In the genomic region with DNA sequence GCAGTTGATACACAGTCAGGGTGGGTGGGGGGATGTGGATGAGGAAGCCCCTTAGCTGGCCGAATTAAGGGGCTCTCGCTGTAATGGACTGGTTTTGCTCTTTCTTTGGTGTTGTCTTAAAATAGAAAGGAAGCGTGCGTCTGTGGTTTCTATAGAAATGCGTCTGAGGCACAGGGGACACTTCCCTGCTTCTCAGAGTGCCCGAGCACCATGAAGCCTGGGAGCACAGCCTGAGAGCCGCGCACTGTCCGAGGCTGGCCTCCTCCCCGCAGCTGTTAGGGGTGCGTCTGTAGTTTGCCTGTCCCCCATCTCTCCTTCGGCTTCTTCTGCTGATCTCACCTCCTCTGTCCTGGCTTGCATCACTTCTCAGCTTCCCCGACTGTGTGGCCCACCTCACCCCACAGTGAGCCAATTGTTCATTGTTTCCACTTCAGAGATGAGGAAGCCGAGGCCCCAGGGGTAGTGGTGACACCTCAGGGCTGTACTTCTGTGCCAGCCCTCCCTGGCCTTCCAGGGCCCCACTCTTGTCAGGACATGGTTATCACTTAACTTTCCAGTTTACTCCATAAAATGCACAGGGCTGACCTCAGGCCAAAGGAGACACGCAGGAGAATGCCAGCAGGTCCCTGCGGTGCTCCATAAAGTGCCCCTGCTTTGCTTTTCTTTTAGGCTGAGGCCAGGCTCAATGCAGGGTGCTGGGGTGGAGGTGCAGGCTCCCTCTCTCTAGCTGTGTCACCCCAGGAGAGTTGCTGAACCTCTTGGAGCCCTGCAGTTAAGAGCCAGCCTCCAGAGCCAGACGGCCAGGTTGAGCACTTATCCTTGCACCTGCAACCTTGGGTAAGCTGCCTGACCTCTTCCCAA, we compare ENCODE assay signal across 22 cellular contexts.
DNase-seq lines count a peak whose midpoint lies in the region; ATAC-seq and TF ChIP-seq lines count a peak whose summit lies in the region.
"Had no signal": no experiment of that assay in that cellular context is flagged by ENCODE, and none has a peak within 500 bp of the region (broad histone marks: within the 10 kb centered on the region; RNA-seq: fewer than 3 reads in every experiment).

No MANE protein-coding gene starts in this region.

- H3K4me1 ChIP-seq in neural progenitor cell: no peaks in the 10 kb centered on the region
- H3K4me1 ChIP-seq: adrenal gland, HAP-1 had no signal

- peak; percentile 5 for DNase-seq in T-helper 2 cell treated with Interferon-gamma antibody and Interleukin-4, amounts not matched to agents 5 μg/mL and 100 μg/mL, for 36 hours (ENCODE audit: low spot score)
- DNase-seq in T-helper 2 cell (no peak), neural progenitor cell (ENCODE audit: low spot score) (no peak), GM10248 (ENCODE audit: extremely low spot score) (no peak), kidney tubule cell (ENCODE audit: low spot score) (no peak)
- DNase-seq in stimulated activated CD4-positive, alpha-beta T cell treated with anti-CD3 and anti-CD28 coated beads, TNF-alpha, amount 100 ng/mL, for 48 hours (ENCODE audit: low read depth in 3 of 3): peak in 2 of 3 donors; percentile 20 to 34
- no peak for DNase-seq in stimulated activated CD4-positive, alpha-beta T cell treated with anti-CD3 and anti-CD28 coated beads, Interleukin-4, amount 100 ng/mL, for 24 hours
- DNase-seq: 8988T, adrenal gland, erythroblast, KG1, NCI-H1092 treated with DMSO at 0.1 percent for 48 hours, NCI-H526 treated with DMSO at 0.1 percent for 48 hours, nephron progenitor cell, SIG-M5 had no signal

- POLR2A ChIA-PET in GM10248 (lab: Yijun Ruan, JAX): no interaction called here

- H4K20me1 ChIP-seq in neural progenitor cell (ENCODE audit: low read depth): no peaks in the 10 kb centered on the region

- H3K36me3 ChIP-seq in neural progenitor cell: no peaks in the 10 kb centered on the region
- H3K36me3 ChIP-seq: adrenal gland, cardiac muscle cell, HAP-1 had no signal

- no peaks in the 10 kb centered on the region for H3K79me2 ChIP-seq in neural progenitor cell (ENCODE audit: low read depth)

- no peaks in the 10 kb centered on the region for H3K36me3 Mint-ChIP-seq in T-helper 2 cell treated with Interferon-gamma antibody and Interleukin-4, amounts not matched to agents 5 μg/mL and 100 μg/mL, for 36 hours (ENCODE audit: low read depth)
- peaks cover 10% of the 10 kb centered on the region for H3K36me3 Mint-ChIP-seq in neural progenitor cell
- H3K36me3 Mint-ChIP-seq: mesothelial cell of epicardium, WTC11 had no signal

- H3K27me3 Mint-ChIP-seq in T-helper 2 cell treated with Interferon-gamma antibody and Interleukin-4, amounts not matched to agents 5 μg/mL and 100 μg/mL, for 36 hours (ENCODE audit: low read depth): no peaks in the 10 kb centered on the region
- H3K27me3 Mint-ChIP-seq in neural progenitor cell (ENCODE audit: insufficient read depth, low read depth): peaks cover 11% of the 10 kb centered on the region
- H3K27me3 Mint-ChIP-seq: B cell had no signal

- no peak overlapping the region for H3K4me3 ChIP-seq in neural progenitor cell
- H3K4me3 ChIP-seq: adrenal gland, cardiac muscle cell, HAP-1 had no signal

- no peaks in the 10 kb centered on the region for H3F3A ChIP-seq in neural progenitor cell (ENCODE audit: low read depth)

- H3K27ac ChIP-seq in neural progenitor cell: no peak overlapping the region
- H3K27ac ChIP-seq: adrenal gland, cardiac muscle cell had no signal

- TF ChIP-seq CTCF in neural progenitor cell (IDR thresholded peaks at IDR 0.05) (no peak), GM10248 (IDR thresholded peaks at IDR 0.05; ENCODE audit: control extremely low read depth, extremely low read depth, low read depth, missing control alignments) (no peak)

- no peak overlapping the region for H2AFZ ChIP-seq in neural progenitor cell (replicated peaks)

- H3K27ac Mint-ChIP-seq in T-helper 2 cell treated with Interferon-gamma antibody and Interleukin-4, amounts not matched to agents 5 μg/mL and 100 μg/mL, for 36 hours: no peak overlapping the region
- peak overlapping the region; percentile 8 for H3K27ac Mint-ChIP-seq in neural progenitor cell
- H3K27ac Mint-ChIP-seq: B cell; mesothelial cell of epicardium; T-helper 1 cell treated with Interleukin-12 subunit alpha and Interleukin-12 subunit beta and Interleukin-4 antibody, amounts not matched to agents 30 μg/mL and 1 μg/mL, for 36 hours; WTC11 had no signal

- no peaks in the 10 kb centered on the region for H3K27me3 ChIP-seq in neural progenitor cell
- H3K27me3 ChIP-seq: adrenal gland, cardiac muscle cell had no signal

- H3K9me3 ChIP-seq in neural progenitor cell (ENCODE audit: low read depth): no peaks in the 10 kb centered on the region
- H3K9me3 ChIP-seq: adrenal gland, HAP-1 had no signal

- ATAC-seq in HG02852 (IDR thresholded peaks at IDR 0.05; ENCODE audit: unreplicated experiment): no peak
- ATAC-seq: WTC11 had no signal

- H3K9ac ChIP-seq in neural progenitor cell: no peak overlapping the region

- CTCF ChIA-PET in GM10248 (lab: Yijun Ruan, JAX): no interaction called here

- H3K4me1 Mint-ChIP-seq in T-helper 2 cell treated with Interferon-gamma antibody and Interleukin-4, amounts not matched to agents 5 μg/mL and 100 μg/mL, for 36 hours (ENCODE audit: low read depth): no peaks in the 10 kb centered on the region
- H3K4me1 Mint-ChIP-seq in neural progenitor cell: peaks cover 38% of the 10 kb centered on the region
- H3K4me1 Mint-ChIP-seq: mesothelial cell of epicardium had no signal

- H3K4me2 ChIP-seq in neural progenitor cell: no peak overlapping the region

- no peaks in the 10 kb centered on the region for H3K9me3 Mint-ChIP-seq in T-helper 2 cell treated with Interferon-gamma antibody and Interleukin-4, amounts not matched to agents 5 μg/mL and 100 μg/mL, for 36 hours
- no peaks in the 10 kb centered on the region for H3K9me3 Mint-ChIP-seq in neural progenitor cell
- H3K9me3 Mint-ChIP-seq: mesothelial cell of epicardium; nephron progenitor cell; T-helper 1 cell treated with Interleukin-12 subunit alpha and Interleukin-12 subunit beta and Interleukin-4 antibody, amounts not matched to agents 30 μg/mL and 1 μg/mL, for 36 hours; WTC11 had no signal

- no peak overlapping the region for H3K4me3 Mint-ChIP-seq in T-helper 2 cell treated with Interferon-gamma antibody and Interleukin-4, amounts not matched to agents 5 μg/mL and 100 μg/mL, for 36 hours
- H3K4me3 Mint-ChIP-seq in neural progenitor cell: no peak overlapping the region
- H3K4me3 Mint-ChIP-seq: B cell; mesothelial cell of epicardium; nephron progenitor cell; T-helper 1 cell treated with Interleukin-12 subunit alpha and Interleukin-12 subunit beta and Interleukin-4 antibody, amounts not matched to agents 30 μg/mL and 1 μg/mL, for 36 hours; WTC11 had no signal

Comparison
In these comparisons a context has a peak if more than half of its experiments do, and no peak if none do; other contexts are left out.
1. DNase-seq: peak in T-helper 2 cell treated with Interferon-gamma antibody and Interleukin-4, amounts not matched to agents 5 μg/mL and 100 μg/mL, for 36 hours (single experiment) and stimulated activated CD4-positive, alpha-beta T cell treated with anti-CD3 and anti-CD28 coated beads, TNF-alpha, amount 100 ng/mL, for 48 hours (2 of 3); none in T-helper 2 cell (0 of 5), stimulated activated CD4-positive, alpha-beta T cell treated with anti-CD3 and anti-CD28 coated beads, Interleukin-4, amount 100 ng/mL, for 24 hours (single experiment), neural progenitor cell (single experiment), GM10248 (single experiment) and kidney tubule cell (single experiment).